In genomic region chr4:108210989-108211725, GRCh38 we compare ENCODE assay signal across 22 cellular contexts. TPM values are rescaled to one million over a fixed set of nuclear protein-coding genes. Genes with fewer than 3 reads are reported as not detected.
A peak's percentile ranks its signal among the peaks of the same experiment; 100 is the strongest.
DNase-seq lines count a peak whose midpoint lies in the region; ATAC-seq, FAIRE-seq and TF ChIP-seq lines count a peak whose summit lies in the region.
"Had no signal": no experiment of that assay in that cellular context is flagged by ENCODE, and none has a peak within 500 bp of the region (broad histone marks: within the 10 kb centered on the region; RNA-seq: fewer than 3 reads in every experiment).

No MANE protein-coding gene starts in this region.

- peaks cover 0 to 1% of the 10 kb centered on the region in 2 donors for H3K36me3 Mint-ChIP-seq in activated T-cell treated with anti-CD3 and anti-CD28 coated beads, Interleukin-2, amount 50 U/mL, for 72 hours (ENCODE audit: insufficient read depth in 2 of 2)
- H3K36me3 Mint-ChIP-seq in naive thymus-derived CD4-positive, alpha-beta T cell: peaks cover 2 to 38% (median 28%) of the 10 kb centered on the region in 5 donors
- H3K36me3 Mint-ChIP-seq: activated CD4-positive, alpha-beta memory T cell treated with anti-CD3 and anti-CD28 coated beads for 36 hours had no signal

- peak; percentile 96 to 97 for ATAC-seq in activated T-cell treated with anti-CD3 and anti-CD28 coated beads, Interleukin-2, amount 50 U/mL, for 72 hours (replicated peaks in 1 of 2)
- ATAC-seq in stimulated activated naive CD8-positive, alpha-beta T cell treated with anti-CD3 and anti-CD28 coated beads, Interleukin-15, Interleukin-2, amounts not matched to agents 100 U/mL and 50 U/mL, for 24 hours: peak; percentile 68
- no peak for ATAC-seq in naive thymus-derived CD4-positive, alpha-beta T cell
- ATAC-seq: left lobe of liver, sciatic nerve had no signal

- H3K4me1 ChIP-seq in naive thymus-derived CD4-positive, alpha-beta T cell (ENCODE audit: control insufficient read depth in 2 of 2, insufficient read depth in 2 of 2, low read length in 2 of 2): peaks cover 0 to 4% of the 10 kb centered on the region in 2 donors
- H3K4me1 ChIP-seq: Peyer's patch, vagina had no signal

- H3K9me3 ChIP-seq in naive thymus-derived CD4-positive, alpha-beta T cell (ENCODE audit: control insufficient read depth in 2 of 3, low read length in 3 of 3): no peaks in the 10 kb centered on the region
- H3K9me3 ChIP-seq: Peyer's patch, vagina had no signal

- intact Hi-C loops in naive thymus-derived CD4-positive, alpha-beta T cell (cut with micrococcal nuclease): no loop called here

- peak overlapping the region; percentile 41 to 47 for H3K4me3 Mint-ChIP-seq in activated T-cell treated with anti-CD3 and anti-CD28 coated beads, Interleukin-2, amount 50 U/mL, for 72 hours
- no peak overlapping the region for H3K4me3 Mint-ChIP-seq in naive thymus-derived CD4-positive, alpha-beta T cell
- H3K4me3 Mint-ChIP-seq: activated CD4-positive, alpha-beta memory T cell treated with anti-CD3 and anti-CD28 coated beads for 36 hours; CD4-positive, alpha-beta T cell had no signal

- H3K27ac Mint-ChIP-seq in activated T-cell treated with anti-CD3 and anti-CD28 coated beads, Interleukin-2, amount 50 U/mL, for 72 hours: no peak overlapping the region
- peak overlapping the region in 1 of 9 donors; percentile 42 for H3K27ac Mint-ChIP-seq in naive thymus-derived CD4-positive, alpha-beta T cell
- H3K27ac Mint-ChIP-seq: activated CD4-positive, alpha-beta memory T cell treated with anti-CD3 and anti-CD28 coated beads for 36 hours; activated T-helper 2 cell treated with anti-CD3 and anti-CD28 coated beads, Interferon-gamma antibody, Interleukin-2, Interleukin-4, amounts not matched to agents 10 μg/mL and 5 μg/mL and 100 μg/mL, durations not matched to agents 14 hours and 24 hours and 36 hours had no signal

- no peak for DNase-seq in activated T-cell treated with anti-CD3 and anti-CD28 coated beads, Interleukin-2, amount 50 U/mL, for 72 hours
- no peak for DNase-seq in activated T-cell treated with anti-CD3 and anti-CD28 coated beads, Interleukin-2, amount 50 U/mL, for 48 hours
- DNase-seq in NCI-H748 (lab: John Stamatoyannopoulos, UW; ENCODE audit: unreplicated experiment) (peak; percentile 72), bronchial epithelial cell (ENCODE audit: low read depth) (peak; percentile 87), NCI-H446 (lab: John Stamatoyannopoulos, UW) (no peak), NCI-H524 treated with DMSO at 0.1 percent for 48 hours (lab: John Stamatoyannopoulos, UW) (no peak)
- no peak for DNase-seq in stimulated activated naive CD8-positive, alpha-beta T cell treated with anti-CD3 and anti-CD28 coated beads, Interleukin-15, Interleukin-2, amounts not matched to agents 100 U/mL and 50 U/mL, for 24 hours
- DNase-seq in naive thymus-derived CD4-positive, alpha-beta T cell: no peak
- DNase-seq: activated CD4-positive, alpha-beta memory T cell treated with anti-CD3 and anti-CD28 coated beads for 36 hours; anterior cingulate cortex; CD4-positive, alpha-beta T cell; DND-41; NCI-H2029 treated with DMSO at 0.1 percent for 48 hours; NCI-H526 treated with DMSO at 0.1 percent for 48 hours; occipital lobe; Peyer's patch; stimulated activated CD4-positive, alpha-beta T cell treated with anti-CD3 and anti-CD28 coated beads, Interleukin-1b, Interleukin-23, amount 100 ng/mL, for 48 hours had no signal

- H3K27me3 ChIP-seq in bronchial epithelial cell (ENCODE audit: control insufficient read depth, insufficient read depth, low read length): no peaks in the 10 kb centered on the region
- H3K27me3 ChIP-seq in naive thymus-derived CD4-positive, alpha-beta T cell (ENCODE audit: control insufficient read depth in 2 of 2, insufficient read depth in 2 of 2, low read length in 2 of 2): no peaks in the 10 kb centered on the region
- H3K27me3 ChIP-seq: Peyer's patch, vagina had no signal

- no peak for TF ChIP-seq CTCF in bronchial epithelial cell (IDR thresholded peaks at IDR 0.05; ENCODE audit: insufficient read depth, low read length, severe bottlenecking)

- no peak overlapping the region for H3K4me3 ChIP-seq in bronchial epithelial cell (ENCODE audit: low read depth, low read length)
- no peak overlapping the region for H3K4me3 ChIP-seq in naive thymus-derived CD4-positive, alpha-beta T cell (ENCODE audit: low read length)
- H3K4me3 ChIP-seq: Peyer's patch, vagina had no signal

- no peaks in the 10 kb centered on the region for H3K27me3 Mint-ChIP-seq in activated T-cell treated with anti-CD3 and anti-CD28 coated beads, Interleukin-2, amount 50 U/mL, for 72 hours (ENCODE audit: low read depth)
- H3K27me3 Mint-ChIP-seq in naive thymus-derived CD4-positive, alpha-beta T cell: no peaks in the 10 kb centered on the region
- H3K27me3 Mint-ChIP-seq: activated CD4-positive, alpha-beta memory T cell treated with anti-CD3 and anti-CD28 coated beads for 36 hours; CD4-positive, alpha-beta T cell had no signal

- CTCF ChIA-PET in naive thymus-derived CD4-positive, alpha-beta T cell (lab: Charles Lee): interaction anchor here (0.7 kb wide), 1 partner anchor 19 kb away, joined by 4 read pairs; no protein-coding TSS in a partner anchor

- POLR2A ChIA-PET in naive thymus-derived CD4-positive, alpha-beta T cell (lab: Charles Lee): no interaction called here

- no peaks in the 10 kb centered on the region for H3K9me3 Mint-ChIP-seq in activated T-cell treated with anti-CD3 and anti-CD28 coated beads, Interleukin-2, amount 50 U/mL, for 72 hours
- H3K9me3 Mint-ChIP-seq in naive thymus-derived CD4-positive, alpha-beta T cell: no peaks in the 10 kb centered on the region
- H3K9me3 Mint-ChIP-seq: activated CD4-positive, alpha-beta memory T cell treated with anti-CD3 and anti-CD28 coated beads for 36 hours; activated T-helper 2 cell treated with anti-CD3 and anti-CD28 coated beads, Interferon-gamma antibody, Interleukin-2, Interleukin-4, amounts not matched to agents 10 μg/mL and 5 μg/mL and 100 μg/mL, durations not matched to agents 14 hours and 24 hours and 36 hours; CD4-positive, alpha-beta T cell had no signal

- H3K36me3 ChIP-seq in bronchial epithelial cell (ENCODE audit: control insufficient read depth, insufficient read depth, low read length): no peaks in the 10 kb centered on the region
- H3K36me3 ChIP-seq in naive thymus-derived CD4-positive, alpha-beta T cell (ENCODE audit: control insufficient read depth in 2 of 3, insufficient read depth in 3 of 3, low read length in 3 of 3): peaks cover 0 to 4% (median 0%) of the 10 kb centered on the region in 3 experiments
- H3K36me3 ChIP-seq: Peyer's patch, vagina had no signal

- H3K4me1 Mint-ChIP-seq in activated T-cell treated with anti-CD3 and anti-CD28 coated beads, Interleukin-2, amount 50 U/mL, for 72 hours (ENCODE audit: low read depth): peaks cover 46% of the 10 kb centered on the region
- peaks cover 3 to 53% (median 41%) of the 10 kb centered on the region in 7 donors for H3K4me1 Mint-ChIP-seq in naive thymus-derived CD4-positive, alpha-beta T cell

- H3K27ac ChIP-seq in naive thymus-derived CD4-positive, alpha-beta T cell (ENCODE audit: low read depth, low read length): no peak overlapping the region
- H3K27ac ChIP-seq: Peyer's patch, vagina had no signal

- no peak for FAIRE-seq in bronchial epithelial cell (lab: Jason Lieb, UNC)
- FAIRE-seq: TTC549 had no signal

RNA-seq across cellular contexts. Expression of gene LEF1, which starts 42.4 kb away (rescaled TPM):
- total RNA-seq in activated T-cell treated with anti-CD3 and anti-CD28 coated beads, Interleukin-2, amount 50 U/mL, for 72 hours: 100 to 1,000 TPM; 130 to 175 TPM
- total RNA-seq in bronchial epithelial cell: not detected in 2 replicates
- total RNA-seq in naive thymus-derived CD4-positive, alpha-beta T cell: 100 to 1,000 TPM; 270 to 830 (median 674) TPM
- 100 to 1,000 TPM; 637 to 928 TPM for polyA plus RNA-seq in naive thymus-derived CD4-positive, alpha-beta T cell

Comparison
In these comparisons a context has a peak if more than half of its experiments do, and no peak if none do; other contexts are left out.
1. DNase-seq: peak in NCI-H748 (single experiment) and bronchial epithelial cell (single experiment); none in activated T-cell treated with anti-CD3 and anti-CD28 coated beads, Interleukin-2, amount 50 U/mL, for 72 hours (0 of 2), activated T-cell treated with anti-CD3 and anti-CD28 coated beads, Interleukin-2, amount 50 U/mL, for 48 hours (0 of 2), stimulated activated naive CD8-positive, alpha-beta T cell treated with anti-CD3 and anti-CD28 coated beads, Interleukin-15, Interleukin-2, amounts not matched to agents 100 U/mL and 50 U/mL, for 24 hours (single experiment), NCI-H446 (0 of 2), naive thymus-derived CD4-positive, alpha-beta T cell (0 of 9) and NCI-H524 treated with DMSO at 0.1 percent for 48 hours (single experiment).
2. H3K4me3 Mint-ChIP-seq: peak in activated T-cell treated with anti-CD3 and anti-CD28 coated beads, Interleukin-2, amount 50 U/mL, for 72 hours (2 of 2); none in naive thymus-derived CD4-positive, alpha-beta T cell (0 of 10).
3. RNA of gene LEF1, which starts 42.4 kb away (total RNA-seq): 270 to 830 TPM in naive thymus-derived CD4-positive, alpha-beta T cell and 130 to 175 TPM in activated T-cell treated with anti-CD3 and anti-CD28 coated beads, Interleukin-2, amount 50 U/mL, for 72 hours; not detected in bronchial epithelial cell; every median in the first group is over 100 times any median in the second.